In the genomic region with DNA sequence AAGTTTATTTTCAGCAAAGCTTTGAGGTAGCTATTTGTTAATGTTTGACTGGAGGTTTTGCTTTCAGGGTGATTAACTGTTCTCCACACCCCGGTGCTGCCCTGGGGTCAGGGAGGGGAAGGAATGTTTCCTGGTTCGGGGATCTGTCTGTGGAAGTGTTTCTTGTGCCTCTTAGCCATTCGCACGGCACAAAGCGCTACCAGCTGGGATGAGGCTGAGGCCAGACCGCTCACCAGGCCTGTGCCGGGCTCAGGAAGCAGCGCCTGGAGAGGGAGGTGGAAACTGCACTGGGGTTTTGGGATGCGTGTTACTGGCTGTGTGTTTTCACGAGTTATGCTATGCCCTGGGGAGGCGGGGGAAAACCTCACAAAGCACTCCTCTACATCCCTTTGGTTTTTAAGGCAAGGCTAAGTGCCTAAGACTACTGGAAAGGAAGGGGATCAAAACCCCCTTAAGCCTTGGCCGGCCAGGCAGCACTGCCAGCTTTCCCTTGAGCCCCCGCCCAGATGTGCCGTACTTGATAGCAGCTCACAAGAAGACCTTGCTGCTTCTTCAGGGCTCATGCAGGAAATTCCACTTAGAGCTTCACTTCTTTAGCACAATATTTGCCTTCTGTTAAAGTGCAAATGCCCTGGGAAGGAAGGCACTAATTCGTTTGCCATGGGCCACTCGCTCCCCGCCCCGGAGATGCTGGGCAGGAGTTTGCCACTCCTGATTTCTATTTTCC, we compare ENCODE assay signal across 10 cellular contexts.
DNase-seq lines count a peak whose midpoint lies in the region; ATAC-seq lines count a peak whose summit lies in the region.
"Had no signal": no experiment of that assay in that cellular context is flagged by ENCODE, and none has a peak within 500 bp of the region (broad histone marks: within the 10 kb centered on the region; RNA-seq: fewer than 3 reads in every experiment).

No MANE protein-coding gene starts in this region.

- no peaks in the 10 kb centered on the region for H3K36me3 Mint-ChIP-seq in stimulated activated effector memory CD8-positive, alpha-beta T cell treated with anti-CD3 and anti-CD28 coated beads, Interleukin-12 subunit alpha, Interleukin-12 subunit beta, amount 100 ng/mL, for 72 hours

- H3K9me3 Mint-ChIP-seq in stimulated activated effector memory CD8-positive, alpha-beta T cell treated with anti-CD3 and anti-CD28 coated beads, Interleukin-12 subunit alpha, Interleukin-12 subunit beta, amount 100 ng/mL, for 72 hours = no peaks in the 10 kb centered on the region
- H3K9me3 Mint-ChIP-seq: activated T-helper 1 cell treated with anti-CD3 and anti-CD28 coated beads, Interleukin-12 subunit alpha, Interleukin-12 subunit beta, Interleukin-2, Interleukin-4 antibody, amounts not matched to agents 30 ng/mL and 10 ng/mL and 1 ng/mL, durations not matched to agents 14 hours and 24 hours and 36 hours had no signal

- ATAC-seq in HG03354 (IDR thresholded peaks at IDR 0.05; ENCODE audit: poor library complexity, severe bottlenecking, unreplicated experiment) = peak; percentile 71
- peak; percentile 89 for ATAC-seq in esophagus mucosa
- ATAC-seq in GM21528 (IDR thresholded peaks at IDR 0.05; ENCODE audit: low FRiP score, unreplicated experiment) = no peak
- ATAC-seq in stimulated activated effector memory CD8-positive, alpha-beta T cell treated with anti-CD3 and anti-CD28 coated beads, Interleukin-12 subunit alpha, Interleukin-12 subunit beta, amount 100 ng/mL, for 72 hours = no peak

- peak; percentile 69 for DNase-seq in ELF-1 (ENCODE audit: low read depth, low spot score)
- peak; percentile 8 for DNase-seq in myocyte (ENCODE audit: low read depth)
- no peak for DNase-seq in NCI-H774 (lab: John Stamatoyannopoulos, UW)
- no peak for DNase-seq in NCI-H1092 (lab: John Stamatoyannopoulos, UW)
- no peak for DNase-seq in stimulated activated effector memory CD8-positive, alpha-beta T cell treated with anti-CD3 and anti-CD28 coated beads, Interleukin-12 subunit alpha, Interleukin-12 subunit beta, amount 100 ng/mL, for 72 hours (ENCODE audit: low spot score in 2 of 2)
- DNase-seq: NCI-H69 had no signal

- H3K4me3 Mint-ChIP-seq in stimulated activated effector memory CD8-positive, alpha-beta T cell treated with anti-CD3 and anti-CD28 coated beads, Interleukin-12 subunit alpha, Interleukin-12 subunit beta, amount 100 ng/mL, for 72 hours = no peak overlapping the region
- H3K4me3 Mint-ChIP-seq: activated T-helper 1 cell treated with anti-CD3 and anti-CD28 coated beads, Interleukin-12 subunit alpha, Interleukin-12 subunit beta, Interleukin-2, Interleukin-4 antibody, amounts not matched to agents 30 ng/mL and 10 ng/mL and 1 ng/mL, durations not matched to agents 14 hours and 24 hours and 36 hours had no signal

- H3K27ac Mint-ChIP-seq in stimulated activated effector memory CD8-positive, alpha-beta T cell treated with anti-CD3 and anti-CD28 coated beads, Interleukin-12 subunit alpha, Interleukin-12 subunit beta, amount 100 ng/mL, for 72 hours = no peak overlapping the region
- H3K27ac Mint-ChIP-seq: activated T-helper 1 cell treated with anti-CD3 and anti-CD28 coated beads, Interleukin-12 subunit alpha, Interleukin-12 subunit beta, Interleukin-2, Interleukin-4 antibody, amounts not matched to agents 30 ng/mL and 10 ng/mL and 1 ng/mL, durations not matched to agents 14 hours and 24 hours and 36 hours had no signal

- H3K4me1 Mint-ChIP-seq in stimulated activated effector memory CD8-positive, alpha-beta T cell treated with anti-CD3 and anti-CD28 coated beads, Interleukin-12 subunit alpha, Interleukin-12 subunit beta, amount 100 ng/mL, for 72 hours = no peaks in the 10 kb centered on the region

Comparison
In these comparisons a context has a peak if more than half of its experiments do, and no peak if none do; other contexts are left out.
1. DNase-seq: peak in ELF-1 (single experiment) and myocyte (single experiment); none in NCI-H774 (single experiment), NCI-H1092 (single experiment) and stimulated activated effector memory CD8-positive, alpha-beta T cell treated with anti-CD3 and anti-CD28 coated beads, Interleukin-12 subunit alpha, Interleukin-12 subunit beta, amount 100 ng/mL, for 72 hours (0 of 2).
2. ATAC-seq: peak in HG03354 (single experiment) and esophagus mucosa (single experiment); none in GM21528 (single experiment) and stimulated activated effector memory CD8-positive, alpha-beta T cell treated with anti-CD3 and anti-CD28 coated beads, Interleukin-12 subunit alpha, Interleukin-12 subunit beta, amount 100 ng/mL, for 72 hours (single experiment).